23 cellular contexts compared by ENCODE assay signal in genomic region chr12:102372112-102372511, GRCh38.
DNase-seq lines count a peak whose midpoint lies in the region; TF ChIP-seq lines count a peak whose summit lies in the region.
"Had no signal": no experiment of that assay in that cellular context is flagged by ENCODE, and none has a peak within 500 bp of the region (broad histone marks: within the 10 kb centered on the region; RNA-seq: fewer than 3 reads in every experiment).

No MANE protein-coding gene starts in this region.

- H3K4me3 Mint-ChIP-seq in nephron progenitor cell, result no peak overlapping the region
- H3K4me3 Mint-ChIP-seq: CD14-positive monocyte; CD8-positive, alpha-beta memory T cell had no signal

- DNase-seq in AG08396 (ENCODE audit: low spot score), result peak; percentile 22
- DNase-seq in M059J (ENCODE audit: low read depth), result peak; percentile 12
- DNase-seq in fibroblast of mammary gland (ENCODE audit: low read depth), result peak; percentile 63
- no peak for DNase-seq in nephron progenitor cell
- DNase-seq in GDM1 (lab: John Stamatoyannopoulos, UW), result no peak
- no peak for DNase-seq in iPS-NIHi7 (ENCODE audit: extremely low spot score)
- DNase-seq in GM23248, result no peak
- DNase-seq: BE2C; CD8-positive, alpha-beta memory T cell; DND-41; Kasumi-1; NCI-H1105 treated with DMSO at 0.1 percent for 48 hours; NCI-H146; NCI-H1930; NCI-H446; NCI-H524 treated with DMSO at 0.1 percent for 48 hours; NCI-H774; Right ventricle myocardium superior; RPMI8226 had no signal

- H2AFZ ChIP-seq in GM23248, result no peak overlapping the region

- H3K27ac Mint-ChIP-seq in nephron progenitor cell, result peak overlapping the region; percentile 92
- H3K27ac Mint-ChIP-seq: CD14-positive monocyte; CD8-positive, alpha-beta memory T cell had no signal

- no peak overlapping the region for H3K27ac ChIP-seq in GM23248
- H3K27ac ChIP-seq: 22Rv1, SJSA1 had no signal

- WGBS in GM23248 (ENCODE audit: low coverage in 1 of 2, low lambda C conversion rate in 2 of 2, missing lambda C conversion rate in 2 of 2), 2 experiments, result 56 to 66% methylated on average over 3 of the region's 3 CpGs

- H3K36me3 Mint-ChIP-seq in nephron progenitor cell (ENCODE audit: low read depth), result peaks cover 8% of the 10 kb centered on the region
- H3K36me3 Mint-ChIP-seq: CD14-positive monocyte; CD8-positive, alpha-beta memory T cell had no signal

- H3K9ac ChIP-seq in GM23248, result no peak overlapping the region

- TF ChIP-seq CTCF in fibroblast of mammary gland (conservative IDR thresholded peaks at IDR 0.05; ENCODE audit: control insufficient read depth, insufficient read depth, low read depth, low read length) (no peak), nephron progenitor cell (IDR thresholded peaks at IDR 0.05) (no peak)

- H3K9me3 Mint-ChIP-seq in nephron progenitor cell, result peaks cover 44% of the 10 kb centered on the region

- H3K36me3 ChIP-seq in GM23248 (ENCODE audit: low read depth), result no peaks in the 10 kb centered on the region
- H3K36me3 ChIP-seq: BE2C, SJSA1 had no signal

- H3K4me2 ChIP-seq in GM23248 (ENCODE audit: unreplicated experiment), result no peak overlapping the region

- H3K9me2 ChIP-seq in GM23248 (ENCODE audit: insufficient read depth), result no peaks in the 10 kb centered on the region; the same call in 1 of the 2 replicates

- H3K79me2 ChIP-seq in GM23248 (ENCODE audit: insufficient read depth), result no peaks in the 10 kb centered on the region

- H3K4me3 ChIP-seq in fibroblast of mammary gland (ENCODE audit: control insufficient read depth, low read depth, low read length), result no peak overlapping the region
- H3K4me3 ChIP-seq in GM23248, result no peak overlapping the region
- H3K4me3 ChIP-seq: K562, SJSA1 had no signal

- H3K27me3 Mint-ChIP-seq in nephron progenitor cell (ENCODE audit: low read depth, poor library complexity), result no peaks in the 10 kb centered on the region

- in situ Hi-C loops in GM23248 (cut with MboI), result no loop called here

- H3K27me3 ChIP-seq in GM23248 (replicated peaks; ENCODE audit: insufficient read depth), result no peaks in the 10 kb centered on the region
- H3K27me3 ChIP-seq: BE2C, SJSA1 had no signal

- H3K4me1 ChIP-seq in GM23248 (ENCODE audit: insufficient read depth), result no peaks in the 10 kb centered on the region
- H3K4me1 ChIP-seq: BE2C, SJSA1 had no signal

- no peaks in the 10 kb centered on the region for H3F3A ChIP-seq in GM23248 (ENCODE audit: insufficient read depth)

- H3K9me3 ChIP-seq in GM23248 (ENCODE audit: low read depth), result no peaks in the 10 kb centered on the region
- H3K9me3 ChIP-seq: BE2C, SJSA1 had no signal

- H3K4me1 Mint-ChIP-seq in nephron progenitor cell, result no peaks in the 10 kb centered on the region
- H3K4me1 Mint-ChIP-seq: CD14-positive monocyte had no signal

- no peaks in the 10 kb centered on the region for H4K20me1 ChIP-seq in GM23248 (ENCODE audit: insufficient read depth)

Comparison
In these comparisons a context has a peak if more than half of its experiments do, and no peak if none do; other contexts are left out.
1. DNase-seq: peak in AG08396 (single experiment), M059J (single experiment) and fibroblast of mammary gland (single experiment); none in nephron progenitor cell (single experiment), GDM1 (single experiment), iPS-NIHi7 (single experiment) and GM23248 (single experiment).